Comparison of ENCODE assay signal across 9 cellular contexts in genomic region chr20:52493177-52493711, GRCh38.
DNase-seq lines count a peak whose midpoint lies in the region; ATAC-seq, FAIRE-seq and TF ChIP-seq lines count a peak whose summit lies in the region.
"Had no signal": no experiment of that assay in that cellular context is flagged by ENCODE, and none has a peak within 500 bp of the region (broad histone marks: within the 10 kb centered on the region; RNA-seq: fewer than 3 reads in every experiment).

No MANE protein-coding gene starts in this region.

- no peaks in the 10 kb centered on the region for H3K79me2 ChIP-seq in HepG2 (ENCODE audit: insufficient read depth, low read length)

- H3K27me3 Mint-ChIP-seq in immature natural killer cell (ENCODE audit: low read depth in 3 of 3): peaks cover 6 to 20% (median 11%) of the 10 kb centered on the region in 3 donors

- H4K20me1 ChIP-seq in HepG2 (ENCODE audit: insufficient read depth, low read length): no peaks in the 10 kb centered on the region

- TF ChIP-seq EP300 in HepG2 (IDR thresholded peaks at IDR 0.05; ENCODE audit: low read depth in 2 of 2, low read length in 2 of 2) (no peak), HepG2 (CRISPR knock-in tag; IDR thresholded peaks at IDR 0.05; ENCODE audit: borderline replicate concordance) (no peak)

- H3K27me3 ChIP-seq in right lobe of liver (no peaks in the 10 kb centered on the region), HepG2 (ENCODE audit: control insufficient read depth in 1 of 2, insufficient read depth in 2 of 2, low read length in 2 of 2) (no peaks in the 10 kb centered on the region)

- H3K4me1 Mint-ChIP-seq in immature natural killer cell: peaks cover 5 to 11% of the 10 kb centered on the region in 2 donors

- TF ChIP-seq RAD21 in HepG2 (CRISPR knock-in tag; IDR thresholded peaks at IDR 0.05): no peak

- H3K4me3 ChIP-seq in right lobe of liver (no peak overlapping the region), HepG2 (replicated peaks in 1 of 3; ENCODE audit: insufficient read depth in 1 of 3, low read depth in 2 of 3, low read length in 3 of 3) (no peak overlapping the region)

- H3K4me1 ChIP-seq in right lobe of liver: no peaks in the 10 kb centered on the region
- H3K4me1 ChIP-seq in HepG2 (ENCODE audit: insufficient read depth, low read length): no peaks in the 10 kb centered on the region

- DNase-seq in right lobe of liver (no peak), HepG2 (ENCODE audit: low spot score) (no peak), activated T-cell treated with anti-CD3 and anti-CD28 coated beads for 4 hours (peak; percentile 1), immature natural killer cell (no peak), urothelium cell line (ENCODE audit: low spot score) (peak; percentile 66), COLO829 (ENCODE audit: low spot score) (no peak), GM19239 (ENCODE audit: insufficient read length, low spot score) (no peak)

- WGBS in right lobe of liver (ENCODE audit: insufficient coverage, low coverage, low lambda C conversion rate, missing lambda C conversion rate): 15% methylated on average over 6 of the region's 9 CpGs
- WGBS in HepG2 (ENCODE audit: low lambda C conversion rate): 34% methylated on average over 9 of the region's 9 CpGs

- FAIRE-seq in HepG2 (lab: Jason Lieb, UNC) (no peak), urothelium cell line (lab: Jason Lieb, UNC) (peak; percentile 61), GM19239 (lab: Jason Lieb, UNC) (no peak)
- FAIRE-seq: colon had no signal

- no peaks in the 10 kb centered on the region for H3K36me3 Mint-ChIP-seq in immature natural killer cell

- H3K9me3 ChIP-seq in right lobe of liver (no peaks in the 10 kb centered on the region), HepG2 (ENCODE audit: low read length) (no peaks in the 10 kb centered on the region)

- intact Hi-C loops in right lobe of liver (cut with DNase I): no loop called here
- intact Hi-C loops in HepG2 (cut with micrococcal nuclease; ENCODE audit: unreplicated experiment): no loop called here

- TF ChIP-seq CTCF in right lobe of liver (IDR thresholded peaks at IDR 0.05) (no peak), HepG2 (CRISPR knock-in tag; IDR thresholded peaks at IDR 0.05) (no peak)

- H3K27ac ChIP-seq in right lobe of liver: no peak overlapping the region
- no peak overlapping the region for H3K27ac ChIP-seq in HepG2 (ENCODE audit: extremely low read length, insufficient read depth, low read length)

- TF ChIP-seq POLR2A in right lobe of liver (IDR thresholded peaks at IDR 0.05) (no peak), HepG2 (IDR thresholded peaks at IDR 0.05; ENCODE audit: insufficient read depth in 1 of 2, low read depth in 2 of 2, low read length in 2 of 2) (no peak)

- ATAC-seq in right lobe of liver: peak; percentile 28 to 72 (median 45)
- no peak for ATAC-seq in HepG2
- no peak for ATAC-seq in HG02798 (IDR thresholded peaks at IDR 0.05; ENCODE audit: poor library complexity, unreplicated experiment)

- CTCF ChIA-PET in HepG2 (lab: Yijun Ruan, JAX; ENCODE audit: low intra/inter-chr PET ratio, low total read pairs): no interaction called here

- H2AFZ ChIP-seq in HepG2 (ENCODE audit: low read length): no peak overlapping the region

- no peak overlapping the region for H3K27ac Mint-ChIP-seq in immature natural killer cell

- POLR2A ChIA-PET in HepG2 (lab: Yijun Ruan, JAX): no interaction called here

- peak overlapping the region in 3 of 5 donors; percentile 15 to 52 (median 33) for H3K4me3 Mint-ChIP-seq in immature natural killer cell

- H3K9me3 Mint-ChIP-seq in immature natural killer cell: no peaks in the 10 kb centered on the region

- BruUV-seq in HepG2 (replicated peaks; lab: Mats Ljungman, UMichigan): no TSS peak

- H3K9ac ChIP-seq in HepG2 (ENCODE audit: insufficient read depth, low read depth, low read length): no peak overlapping the region

- H3K4me2 ChIP-seq in HepG2 (ENCODE audit: low read depth, low read length): no peak overlapping the region

- no peaks in the 10 kb centered on the region for H3K36me3 ChIP-seq in right lobe of liver
- H3K36me3 ChIP-seq in HepG2 (replicated peaks in 1 of 2; ENCODE audit: control insufficient read depth in 1 of 2, insufficient read depth in 2 of 2, low read length in 2 of 2): no peaks in the 10 kb centered on the region

- in situ Hi-C loops in HepG2 (cut with HindIII; ENCODE audit: extremely low pct_ligation_motif_present, low pct_unique_long_range_greater_than_20kb): no loop called here

TF ChIP-seq in HepG2, 621 proteins besides CTCF, POLR2A, EP300 and RAD21:
- TF ChIP-seq FOXA3 (CRISPR knock-in tag; IDR thresholded peaks at IDR 0.05) (no peak), HMGXB3 (CRISPR knock-in tag; IDR thresholded peaks at IDR 0.05; ENCODE audit: borderline replicate concordance) (no peak), NFATC3 (CRISPR knock-in tag; IDR thresholded peaks at IDR 0.05) (no peak), ZFP36 (IDR thresholded peaks at IDR 0.05; ENCODE audit: borderline replicate concordance, low read depth, low read length, partially characterized antibody) (no peak)

Comparison
In these comparisons a context has a peak if more than half of its experiments do, and no peak if none do; other contexts are left out.
1. ATAC-seq: peak in right lobe of liver (4 of 4); none in HepG2 (single experiment) and HG02798 (single experiment).
2. DNase-seq: peak in activated T-cell treated with anti-CD3 and anti-CD28 coated beads for 4 hours (single experiment) and urothelium cell line (single experiment); none in right lobe of liver (0 of 3), HepG2 (single experiment), immature natural killer cell (0 of 3), COLO829 (single experiment) and GM19239 (single experiment).